In genomic region chr15:67924359-67924974, GRCh38 we compare ENCODE assay signal across 23 cellular contexts.
DNase-seq lines count a peak whose midpoint lies in the region; ATAC-seq and TF ChIP-seq lines count a peak whose summit lies in the region.
"Had no signal": no experiment of that assay in that cellular context is flagged by ENCODE, and none has a peak within 500 bp of the region (broad histone marks: within the 10 kb centered on the region; RNA-seq: fewer than 3 reads in every experiment).

No MANE protein-coding gene starts in this region.

- H3K9me3 ChIP-seq in left ventricle myocardium inferior (replicated peaks) (no peaks in the 10 kb centered on the region), prostate gland (no peaks in the 10 kb centered on the region), vagina (no peaks in the 10 kb centered on the region)
- H3K9me3 ChIP-seq: body of pancreas, psoas muscle had no signal

- TF ChIP-seq CTCF in left ventricle myocardium inferior (IDR thresholded peaks at IDR 0.05; ENCODE audit: borderline replicate concordance) = no peak
- TF ChIP-seq CTCF in brain (conservative IDR thresholded peaks at IDR 0.05) = no peak
- no peak for TF ChIP-seq CTCF in prostate gland (IDR thresholded peaks at IDR 0.05)
- TF ChIP-seq CTCF in vagina (IDR thresholded peaks at IDR 0.05) = no peak

- intact Hi-C loops in left ventricle myocardium inferior (cut with micrococcal nuclease) (no loop called here), left cardiac atrium (cut with DNase I) (no loop called here), prostate gland (cut with DNase I) (no loop called here), vagina (cut with DNase I) (no loop called here)

- H3K27me3 ChIP-seq in left ventricle myocardium inferior (ENCODE audit: low read depth) (no peaks in the 10 kb centered on the region), prostate gland (replicated peaks; ENCODE audit: insufficient read depth) (no peaks in the 10 kb centered on the region), vagina (no peaks in the 10 kb centered on the region)
- H3K27me3 ChIP-seq: body of pancreas had no signal

- no peak for TF ChIP-seq POLR2A in prostate gland (IDR thresholded peaks at IDR 0.05)
- TF ChIP-seq POLR2A in vagina (IDR thresholded peaks at IDR 0.05) = no peak

- peaks cover 3% of the 10 kb centered on the region for H3K27me3 Mint-ChIP-seq in brain

- H3K27ac ChIP-seq in left ventricle myocardium inferior (replicated peaks) (peak overlapping the region; percentile 67), prostate gland (peak overlapping the region; percentile 48 to 50), vagina (peak overlapping the region; percentile 66)
- H3K27ac ChIP-seq: body of pancreas, epithelial cell of prostate, HL-60, psoas muscle had no signal

- H3K36me3 Mint-ChIP-seq in brain = no peaks in the 10 kb centered on the region

- peaks cover 18% of the 10 kb centered on the region for H3K4me1 Mint-ChIP-seq in brain

- H3K4me3 ChIP-seq in left ventricle myocardium inferior (no peak overlapping the region), prostate gland (no peak overlapping the region), vagina (no peak overlapping the region)
- H3K4me3 ChIP-seq: body of pancreas, psoas muscle had no signal

- H3K27ac Mint-ChIP-seq in brain = peak overlapping the region in 3 of 5 experiments; percentile 4 to 50 (median 7)
- H3K27ac Mint-ChIP-seq: T-helper 2 cell treated with Interferon-gamma antibody and Interleukin-4, amounts not matched to agents 5 μg/mL and 100 μg/mL, for 36 hours had no signal

- H3K4me3 Mint-ChIP-seq in brain = no peak overlapping the region
- H3K4me3 Mint-ChIP-seq: activated T-cell treated with anti-CD3 and anti-CD28 coated beads, Interleukin-2, amount 50 U/mL, for 4 hours; T-helper 2 cell treated with Interferon-gamma antibody and Interleukin-4, amounts not matched to agents 5 μg/mL and 100 μg/mL, for 36 hours had no signal

- 77% methylated on average over 1 of the region's 1 CpG for WGBS in prostate gland

- peaks cover 0 to 20% (median 10%) of the 10 kb centered on the region in 5 experiments for H3K9me3 Mint-ChIP-seq in brain

- no peak for DNase-seq in left ventricle myocardium inferior
- DNase-seq in left cardiac atrium = no peak
- DNase-seq in prostate gland (ENCODE audit: low spot score) = no peak
- no peak for DNase-seq in vagina (ENCODE audit: extremely low spot score in 2 of 2)
- no peak for DNase-seq in glomerular visceral epithelial cell (ENCODE audit: extremely low spot score)
- no peak for DNase-seq in kidney glomerular epithelial cell (lab: John Stamatoyannopoulos, UW)
- DNase-seq: ACHN; activated CD4-positive, alpha-beta T cell treated with anti-CD3 and anti-CD28 coated beads for 4 hours; activated T-cell treated with anti-CD3 and anti-CD28 coated beads, Interleukin-2, amount 50 U/mL, for 4 hours; body of pancreas; effector CD8-positive, alpha-beta T cell; GDM1; MV-4-11; NCI-H1694; PC-3; psoas muscle; SHP77; stimulated activated naive CD4-positive, alpha-beta T cell treated with Interleukin-2 at 50 U/mL for 16 hours had no signal

- H3K4me1 ChIP-seq in left ventricle myocardium inferior (peaks cover 57% of the 10 kb centered on the region), prostate gland (replicated peaks) (peaks cover 3% of the 10 kb centered on the region), vagina (peaks cover 51% of the 10 kb centered on the region)
- H3K4me1 ChIP-seq: psoas muscle had no signal

- ATAC-seq in left cardiac atrium (no peak), HG03439 (IDR thresholded peaks at IDR 0.05; ENCODE audit: unreplicated experiment) (no peak)
- ATAC-seq: activated T-cell treated with anti-CD3 and anti-CD28 coated beads, Interleukin-2, amount 50 U/mL, for 4 hours; body of pancreas; PC-3 had no signal

- no peaks in the 10 kb centered on the region for H3K36me3 ChIP-seq in left ventricle myocardium inferior
- H3K36me3 ChIP-seq in prostate gland = no peaks in the 10 kb centered on the region
- H3K36me3 ChIP-seq in vagina = no peaks in the 10 kb centered on the region
